ENCODE assay signal across 25 cellular contexts in the genomic region with DNA sequence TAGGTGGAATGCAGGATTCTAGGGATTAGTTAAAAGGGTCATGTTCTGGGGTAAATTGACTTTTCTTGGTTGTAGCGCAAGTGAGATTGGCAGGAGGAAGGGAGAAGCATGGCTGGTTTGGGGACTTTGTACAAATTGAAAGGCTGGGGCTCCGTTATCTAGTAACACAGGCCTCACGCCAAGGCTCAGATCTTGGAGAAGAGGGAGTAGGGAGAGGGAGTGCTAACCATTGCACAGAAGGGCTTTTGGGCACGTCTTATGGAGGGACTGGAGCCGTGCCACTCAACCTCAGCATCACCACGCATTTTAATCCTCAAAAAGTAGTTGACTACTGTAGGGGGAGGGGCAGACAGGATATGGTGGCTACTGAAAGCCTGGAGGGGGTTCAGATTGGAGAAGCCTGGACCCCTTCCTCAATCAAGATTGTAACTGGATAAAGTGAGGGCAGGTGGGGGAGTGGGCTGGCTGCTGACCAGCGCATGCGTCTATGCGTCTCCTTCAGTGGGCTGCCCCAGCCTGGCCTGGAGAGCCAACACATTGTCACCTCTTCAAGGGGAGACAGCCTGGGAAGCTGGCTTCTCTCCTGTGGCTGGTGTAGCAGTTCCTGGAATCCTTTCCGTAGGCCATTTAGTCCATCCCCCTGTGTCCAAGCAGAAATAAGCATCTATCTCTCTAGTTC. TPM values are rescaled to one million over a fixed set of nuclear protein-coding genes. Genes with fewer than 3 reads are reported as not detected.
A peak's percentile ranks its signal among the peaks of the same experiment; 100 is the strongest.
DNase-seq lines count a peak whose midpoint lies in the region; ATAC-seq and TF ChIP-seq lines count a peak whose summit lies in the region.
"Had no signal": no experiment of that assay in that cellular context is flagged by ENCODE, and none has a peak within 500 bp of the region (broad histone marks: within the 10 kb centered on the region; RNA-seq: fewer than 3 reads in every experiment).

No MANE protein-coding gene starts in this region.

- POLR2A ChIA-PET in IMR-90 (lab: Charles Lee; ENCODE audit: unreplicated experiment), result no interaction called here

- no peak overlapping the region for H3K4ac ChIP-seq in IMR-90 (ENCODE audit: low read depth, low read length)

- no peak overlapping the region for H2AK5ac ChIP-seq in IMR-90 (ENCODE audit: low read depth, low read length)

- H3K27me3 Mint-ChIP-seq in endothelial cell (ENCODE audit: unreplicated experiment) (peaks cover 7% of the 10 kb centered on the region), nephron progenitor cell (ENCODE audit: low read depth, poor library complexity) (peaks cover 6% of the 10 kb centered on the region)

- WGBS in IMR-90 (ENCODE audit: extremely low coverage in 2 of 2, insufficient read length in 1 of 2), 2 experiments, result 100% methylated on average over 3 of the region's 10 CpGs; no CpG with 5 or more reads in 1 of the 2 experiments
- 85 to 93% (median 88%) methylated on average over 10 of the region's 10 CpGs for whole genome bisulfite sequencing in spleen, 5 donors

- no peak overlapping the region for H3K18ac ChIP-seq in IMR-90 (ENCODE audit: low read depth, low read length)

- peak overlapping the region; percentile 28 for H3K4me3 Mint-ChIP-seq in endothelial cell (ENCODE audit: unreplicated experiment)
- no peak overlapping the region for H3K4me3 Mint-ChIP-seq in nephron progenitor cell
- H3K4me3 Mint-ChIP-seq: activated CD8-positive, alpha-beta T cell treated with anti-CD3 and anti-CD28 coated beads, Interleukin-2, amount 10 ng/mL, durations not matched to agents 7 days and 5 days; T-helper 1 cell treated with Interleukin-12 subunit alpha and Interleukin-12 subunit beta and Interleukin-4 antibody, amounts not matched to agents 30 μg/mL and 1 μg/mL, for 36 hours had no signal

- H4K91ac ChIP-seq in IMR-90 (ENCODE audit: insufficient read depth, low read depth, low read length), result no peak overlapping the region

- H3K14ac ChIP-seq in IMR-90 (replicated peaks; ENCODE audit: low read depth, low read length), result no peak overlapping the region

- no peak overlapping the region for H2BK20ac ChIP-seq in IMR-90 (ENCODE audit: low read depth, low read length)

- TF ChIP-seq POLR2A in IMR-90 (IDR thresholded peaks at IDR 0.05; ENCODE audit: low read depth, low read length) (0 out of 2 replicates have a peak, but pooled peaks have one; percentile 21), spleen (IDR thresholded peaks at IDR 0.05) (no peak)

- no peak for TF ChIP-seq RAD21 in IMR-90 (IDR thresholded peaks at IDR 0.05; ENCODE audit: low read length)

- H3K9me1 ChIP-seq in IMR-90 (ENCODE audit: insufficient read depth, low read length), result peaks cover 24% of the 10 kb centered on the region

- no peak overlapping the region for H3K4me2 ChIP-seq in IMR-90 (ENCODE audit: low read depth, low read length)

- no peak overlapping the region for H3K23ac ChIP-seq in IMR-90 (ENCODE audit: low read depth, low read length)

- H3K9me3 ChIP-seq in IMR-90 (ENCODE audit: control insufficient read depth, insufficient read depth, low read length), result no peaks in the 10 kb centered on the region
- H3K9me3 ChIP-seq in spleen, result no peaks in the 10 kb centered on the region
- H3K9me3 ChIP-seq: BLaER1, neutrophil, SJCRH30 had no signal

- DNase-seq in IMR-90, result peak; percentile 34
- no peak for DNase-seq in endothelial cell (ENCODE audit: low spot score)
- no peak for DNase-seq in nephron progenitor cell
- peak; percentile 41 for DNase-seq in spleen
- DNase-seq in NCI-H526 treated with DMSO at 0.1 percent for 48 hours (lab: John Stamatoyannopoulos, UW), result no peak
- no peak for DNase-seq in stimulated activated CD4-positive, alpha-beta T cell treated with anti-CD3 and anti-CD28 coated beads, Interleukin-12 subunit alpha, Interleukin-12 subunit beta, amount 100 ng/mL, for 4 hours
- DNase-seq: activated CD4-positive, alpha-beta T cell treated with anti-CD3 and anti-CD28 coated beads for 1 hour; activated CD8-positive, alpha-beta T cell treated with anti-CD3 and anti-CD28 coated beads, Interleukin-2, amount 10 ng/mL, durations not matched to agents 7 days and 5 days; activated gamma-delta T cell; COR-L47; DMS79; effector memory CD4-positive, alpha-beta T cell; foreskin melanocyte; GF-D8; GOT3; KG1; NCI-H146; NCI-H524; SJCRH30 had no signal

- no peak overlapping the region for H3K56ac ChIP-seq in IMR-90 (ENCODE audit: extremely low read depth, insufficient read depth, low read length)

- H2BK15ac ChIP-seq in IMR-90 (ENCODE audit: low read depth, low read length), result no peak overlapping the region

- peaks cover 0 to 88% of the 10 kb centered on the region in 2 experiments; a peak in 2 of 4 replicates for H3K79me1 ChIP-seq in IMR-90 (ENCODE audit: low read depth in 1 of 2, low read length in 2 of 2)

- peak overlapping the region in 1 of 2 experiments; percentile 10; a peak in 2 of 4 replicates for H4K8ac ChIP-seq in IMR-90 (ENCODE audit: low read depth in 2 of 2, low read length in 2 of 2)

- no peak overlapping the region for H2AK9ac ChIP-seq in IMR-90 (replicated peaks; ENCODE audit: low read depth, low read length, poor library complexity)

- H4K5ac ChIP-seq in IMR-90 (ENCODE audit: low read depth, low read length), result no peak overlapping the region

- no peak overlapping the region for H3K9ac ChIP-seq in IMR-90 (ENCODE audit: low read depth, low read length)
- H3K9ac ChIP-seq: BLaER1 had no signal

- no peak overlapping the region for H3K27ac ChIP-seq in IMR-90 (ENCODE audit: insufficient read depth, low read length)
- H3K27ac ChIP-seq in spleen, result no peak overlapping the region
- H3K27ac ChIP-seq: BLaER1, neutrophil, SJCRH30 had no signal

- H3K27ac Mint-ChIP-seq in endothelial cell (ENCODE audit: unreplicated experiment) (peak overlapping the region; percentile 9), nephron progenitor cell (peak overlapping the region; percentile 7)
- H3K27ac Mint-ChIP-seq: activated CD8-positive, alpha-beta T cell treated with anti-CD3 and anti-CD28 coated beads, Interleukin-2, amount 10 ng/mL, durations not matched to agents 7 days and 5 days; T-helper 1 cell treated with Interleukin-12 subunit alpha and Interleukin-12 subunit beta and Interleukin-4 antibody, amounts not matched to agents 30 μg/mL and 1 μg/mL, for 36 hours had no signal

- H3K27me3 ChIP-seq in IMR-90 (ENCODE audit: control insufficient read depth, insufficient read depth, low read length) (no peaks in the 10 kb centered on the region), spleen (replicated peaks in 1 of 7) (peaks cover 0 to 54% (median 0%) of the 10 kb centered on the region in 7 donors)
- H3K27me3 ChIP-seq: SJCRH30 had no signal

- H2BK5ac ChIP-seq in IMR-90 (ENCODE audit: low read depth, low read length, poor library complexity, severe bottlenecking), result no peak overlapping the region

- H3K4me3 ChIP-seq in IMR-90 (ENCODE audit: insufficient read depth, low read depth, low read length), result no peak overlapping the region
- no peak overlapping the region for H3K4me3 ChIP-seq in spleen
- H3K4me3 ChIP-seq: BLaER1, SJCRH30 had no signal

- no TSS peak for BruUV-seq in IMR-90 (replicated peaks; lab: Mats Ljungman, UMichigan)

- CTCF ChIA-PET in IMR-90 (lab: Yijun Ruan, JAX), result no interaction called here

- TF ChIP-seq CTCF in IMR-90 (conservative IDR thresholded peaks at IDR 0.05; ENCODE audit: low read depth, low read length) (no peak), endothelial cell (IDR thresholded peaks at IDR 0.05; ENCODE audit: unreplicated experiment) (no peak), nephron progenitor cell (IDR thresholded peaks at IDR 0.05) (no peak), spleen (IDR thresholded peaks at IDR 0.05 in 8 of 11, conservative IDR thresholded peaks at IDR 0.05 in 3 of 11) (no peak)

- intact Hi-C loops in IMR-90 (cut with micrococcal nuclease) (no loop called here), spleen (cut with DNase I; ENCODE audit: low total_unique reads) (loop anchor here (5.0 kb wide), 1 partner anchor 836 kb away; no protein-coding TSS in a partner anchor)

- H3K4me1 Mint-ChIP-seq in endothelial cell (ENCODE audit: unreplicated experiment), result peaks cover 30% of the 10 kb centered on the region
- H3K4me1 Mint-ChIP-seq in nephron progenitor cell, result peaks cover 52% of the 10 kb centered on the region

- H3K36me3 Mint-ChIP-seq in endothelial cell (ENCODE audit: low read depth, unreplicated experiment), result peaks cover 8% of the 10 kb centered on the region
- H3K36me3 Mint-ChIP-seq in nephron progenitor cell (ENCODE audit: low read depth), result peaks cover 81% of the 10 kb centered on the region

- in situ Hi-C loops in IMR-90 (cut with MboI; ENCODE audit: low sequenced_read_pairs), result no loop called here

- no peak overlapping the region for H2BK120ac ChIP-seq in IMR-90 (ENCODE audit: low read depth, low read length)

- H3K36me3 ChIP-seq in IMR-90 (ENCODE audit: control insufficient read depth, insufficient read depth, low read length) (peaks cover 88% of the 10 kb centered on the region), spleen (peaks cover 0 to 18% (median 0%) of the 10 kb centered on the region in 6 donors)
- H3K36me3 ChIP-seq: BLaER1, neutrophil, SJCRH30 had no signal

- H2AFZ ChIP-seq in IMR-90 (replicated peaks; ENCODE audit: low read length, poor library complexity), result no peak overlapping the region

- H3K9me3 Mint-ChIP-seq in endothelial cell (ENCODE audit: unreplicated experiment) (no peaks in the 10 kb centered on the region), nephron progenitor cell (no peaks in the 10 kb centered on the region)
- H3K9me3 Mint-ChIP-seq: T-helper 1 cell treated with Interleukin-12 subunit alpha and Interleukin-12 subunit beta and Interleukin-4 antibody, amounts not matched to agents 30 μg/mL and 1 μg/mL, for 36 hours had no signal

- ATAC-seq in IMR-90 (ENCODE audit: low read depth) (no peak), HG02884 (IDR thresholded peaks at IDR 0.05; ENCODE audit: unreplicated experiment) (no peak), GM18517 (IDR thresholded peaks at IDR 0.05; ENCODE audit: unreplicated experiment) (no peak)
- ATAC-seq: activated CD8-positive, alpha-beta T cell treated with anti-CD3 and anti-CD28 coated beads, Interleukin-2, amount 10 ng/mL, durations not matched to agents 7 days and 5 days had no signal

- H4K20me1 ChIP-seq in IMR-90 (ENCODE audit: insufficient read depth, low read length), result peaks cover 99% of the 10 kb centered on the region

- dilution Hi-C loops in IMR-90 (cut with HindIII; ENCODE audit: low sequenced_read_pairs, unreplicated experiment), result loop anchor here (25.0 kb wide), 2 partner anchors 481 to 831 kb away; no protein-coding TSS in a partner anchor

- peaks cover 4% of the 10 kb centered on the region; the same call in 1 of the 2 replicates for H3K4me1 ChIP-seq in IMR-90 (ENCODE audit: control insufficient read depth, insufficient read depth, low read length)
- H3K4me1 ChIP-seq in spleen, result peaks cover 0 to 25% (median 2%) of the 10 kb centered on the region in 6 donors

RNA-seq across cellular contexts. Expression of gene IGFBP5, which starts 14.3 kb away (rescaled TPM):
- total RNA-seq in IMR-90 (2012; rRNA removed) (392 and 433 TPM in 2 replicates), endothelial cell (ENCODE audit: unreplicated experiment) (7.2 TPM), spleen (100 to 1,000 TPM in 1 of 7 donors, 10 to 100 TPM in 6; 23.4 to 114 (median 34.5) TPM)
- polyA plus RNA-seq in IMR-90 (2012; rRNA removed) (1,339 and 1,767 TPM in 2 replicates), spleen (10 to 100 TPM in 2 of 3 donors, 1 to 10 TPM in 1; 5.0 to 18.1 (median 15.6) TPM)
- polyA plus RNA-seq in IMR-90 (2012; cell fraction: cytosol; rRNA removed), result 847 and 1,056 TPM in 2 replicates
- 732 and 841 TPM in 2 replicates for polyA plus RNA-seq in IMR-90 (2012; cell fraction: nucleus; rRNA removed; ENCODE audit: low replicate concordance)
- total RNA-seq: HT-29 had no signal

RNA-seq across cellular contexts. Expression of gene IGFBP2, which starts 47.9 kb away (rescaled TPM):
- total RNA-seq in IMR-90 (2012; rRNA removed) (33.5 and 36.7 TPM in 2 replicates), endothelial cell (ENCODE audit: unreplicated experiment) (1,170 TPM), spleen (100 to 1,000 TPM; 140 to 334 (median 277) TPM)
- polyA plus RNA-seq in IMR-90 (2012; rRNA removed) (236 and 257 TPM in 2 replicates), spleen (100 to 1,000 TPM in 2 of 3 donors, 10 to 100 TPM in 1; 61.3 to 162 (median 142) TPM)
- polyA plus RNA-seq in IMR-90 (2012; cell fraction: cytosol; rRNA removed), result 205 and 355 TPM in 2 replicates
- 73.3 and 119 TPM in 2 replicates for polyA plus RNA-seq in IMR-90 (2012; cell fraction: nucleus; rRNA removed; ENCODE audit: low replicate concordance)

Comparison
In these comparisons a context has a peak if more than half of its experiments do, and no peak if none do; other contexts are left out.
1. DNase-seq: peak in IMR-90 (single experiment) and spleen (single experiment); none in endothelial cell (single experiment), nephron progenitor cell (single experiment), NCI-H526 treated with DMSO at 0.1 percent for 48 hours (single experiment) and stimulated activated CD4-positive, alpha-beta T cell treated with anti-CD3 and anti-CD28 coated beads, Interleukin-12 subunit alpha, Interleukin-12 subunit beta, amount 100 ng/mL, for 4 hours (single experiment).